8 cellular contexts compared by ENCODE assay signal in the genomic region with DNA sequence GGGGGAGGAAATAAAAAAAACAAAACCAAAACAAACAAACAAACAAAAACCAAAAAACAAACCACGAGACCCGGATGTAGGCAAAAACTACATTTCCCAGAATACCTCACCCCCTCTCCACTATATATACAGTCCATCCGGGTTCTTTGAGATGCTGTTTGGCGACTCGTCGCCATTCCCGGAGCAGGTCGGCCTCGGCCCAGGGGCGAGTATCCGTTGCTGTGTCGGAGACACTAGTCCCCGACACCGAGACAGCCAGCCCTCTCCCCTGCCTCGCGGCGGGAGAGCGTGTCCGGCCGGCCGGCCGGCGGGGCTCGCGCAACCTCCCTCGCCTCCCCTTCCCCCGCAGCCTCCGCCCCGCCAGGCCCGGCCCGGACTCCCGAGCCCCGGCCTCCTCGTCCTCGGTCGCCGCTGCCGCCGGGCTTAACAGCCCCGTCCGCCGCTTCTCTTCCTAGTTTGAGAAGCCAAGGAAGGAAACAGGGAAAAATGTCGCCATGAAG. TPM values are rescaled to one million over a fixed set of nuclear protein-coding genes. Genes with fewer than 3 reads are reported as not detected.
DNase-seq lines count a peak whose midpoint lies in the region; ATAC-seq lines count a peak whose summit lies in the region.

TSS of gene RNF10 (plus strand) at position 154 of the 500 bp plus-strand sequence. CDS start 456 bp downstream, outside the sequence.

- no peaks in the 10 kb centered on the region for H3K27me3 ChIP-seq in CD4-positive, CD25-positive, alpha-beta regulatory T cell (ENCODE audit: control insufficient read depth, insufficient read depth, low read length)
- H3K27me3 ChIP-seq in endocrine pancreas (ENCODE audit: control insufficient read depth, insufficient read depth, low read length), result no peaks in the 10 kb centered on the region

- ATAC-seq in CD4-positive, CD25-positive, alpha-beta regulatory T cell (ENCODE audit: low read depth in 2 of 2), result peak; percentile 75 to 76
- ATAC-seq in GM19452 (IDR thresholded peaks at IDR 0.05; ENCODE audit: unreplicated experiment), result peak; percentile 55

- H3K9me3 Mint-ChIP-seq in CD4-positive, CD25-positive, alpha-beta regulatory T cell, result no peaks in the 10 kb centered on the region

- peaks cover 11% of the 10 kb centered on the region for H3K36me3 Mint-ChIP-seq in CD4-positive, CD25-positive, alpha-beta regulatory T cell

- H3K9ac ChIP-seq in endocrine pancreas (ENCODE audit: control insufficient read depth, insufficient read depth, low read length), result peak within 1 kb of the TSS; percentile 99

- H3K4me3 Mint-ChIP-seq in CD4-positive, CD25-positive, alpha-beta regulatory T cell, result peak within 1 kb of the TSS; percentile 95 to 99 (median 98)

- H3K27ac Mint-ChIP-seq in CD4-positive, CD25-positive, alpha-beta regulatory T cell, result peak within 1 kb of the TSS; percentile 76 to 96 (median 94)

- peak within 1 kb of the TSS; percentile 90 for H3K27ac ChIP-seq in CD4-positive, CD25-positive, alpha-beta regulatory T cell (ENCODE audit: insufficient read depth, low read length, poor library complexity, severe bottlenecking)

- peaks cover 56% of the 10 kb centered on the region for H3K4me1 ChIP-seq in CD4-positive, CD25-positive, alpha-beta regulatory T cell (ENCODE audit: control insufficient read depth, insufficient read depth, low read length, poor library complexity, severe bottlenecking)
- H3K4me1 ChIP-seq in endocrine pancreas (ENCODE audit: control insufficient read depth, insufficient read depth, low read length), result peaks cover 30% of the 10 kb centered on the region

- peaks cover 24 to 59% (median 45%) of the 10 kb centered on the region in 4 donors for H3K4me1 Mint-ChIP-seq in CD4-positive, CD25-positive, alpha-beta regulatory T cell

- no peaks in the 10 kb centered on the region for H3K27me3 Mint-ChIP-seq in CD4-positive, CD25-positive, alpha-beta regulatory T cell

- no peaks in the 10 kb centered on the region for H3K9me3 ChIP-seq in CD4-positive, CD25-positive, alpha-beta regulatory T cell (ENCODE audit: control insufficient read depth in 2 of 2, low read length in 2 of 2)
- H3K9me3 ChIP-seq in endocrine pancreas (ENCODE audit: control insufficient read depth, low read length), result no peaks in the 10 kb centered on the region

- peak within 1 kb of the TSS; percentile 94 for H3K4me3 ChIP-seq in CD4-positive, CD25-positive, alpha-beta regulatory T cell (ENCODE audit: low read depth, low read length)
- peak within 1 kb of the TSS; percentile 97 for H3K4me3 ChIP-seq in endocrine pancreas (ENCODE audit: control insufficient read depth, insufficient read depth, low read length)

- H3K36me3 ChIP-seq in CD4-positive, CD25-positive, alpha-beta regulatory T cell (ENCODE audit: control insufficient read depth, insufficient read depth, low read length), result peaks cover 1% of the 10 kb centered on the region
- H3K36me3 ChIP-seq in endocrine pancreas (ENCODE audit: control insufficient read depth, insufficient read depth, low read length), result no peaks in the 10 kb centered on the region

- DNase-seq in CD4-positive, CD25-positive, alpha-beta regulatory T cell, result peak; percentile 75 to 91 (median 87)
- DNase-seq in HT1080 (ENCODE audit: low read depth) (peak; percentile 69), NOMO-1 treated with DMSO at 0.1 percent for 48 hours (lab: John Stamatoyannopoulos, UW; ENCODE audit: unreplicated experiment) (peak; percentile 80), medulla oblongata (ENCODE audit: extremely low spot score) (peak; percentile 94)
- DNase-seq in activated CD8-positive, alpha-beta memory T cell treated with anti-CD3 and anti-CD28 coated beads for 48 hours (ENCODE audit: low read depth in 2 of 3, low spot score in 2 of 3), result peak in 2 of 3 experiments; percentile 35 to 59
- peak in 2 of 3 donors; percentile 48 to 64 for DNase-seq in stimulated activated CD4-positive, alpha-beta T cell treated with anti-CD3 and anti-CD28 coated beads, TNF-alpha, amount 100 ng/mL, for 48 hours (ENCODE audit: low read depth in 3 of 3)

RNA-seq across cellular contexts. Expression of gene RNF10, which starts in this region (rescaled TPM):
- total RNA-seq in CD4-positive, CD25-positive, alpha-beta regulatory T cell, result 434 TPM
- 100 to 1,000 TPM; 106 to 150 (median 114) TPM for polyA plus RNA-seq in CD4-positive, CD25-positive, alpha-beta regulatory T cell
- total RNA-seq in HT1080 (2014; rRNA removed; shearing (Covaris generic)), result 35.1 and 43.3 TPM in 2 replicates
- polyA plus RNA-seq in HT1080 (2015; cell fraction: cytosol; rRNA removed), result 83.7 and 89.2 TPM in 2 replicates
- 52.3 and 57.8 TPM in 2 replicates for polyA plus RNA-seq in HT1080 (2015; cell fraction: nucleus; rRNA removed)

Comparison
In these comparisons a context has a peak if more than half of its experiments do, and no peak if none do; other contexts are left out.
1. Peak in every context shown above with its lines: DNase-seq, ATAC-seq, H3K4me3 ChIP-seq and H3K27ac ChIP-seq.